18 cellular contexts compared by ENCODE assay signal in the genomic region with DNA sequence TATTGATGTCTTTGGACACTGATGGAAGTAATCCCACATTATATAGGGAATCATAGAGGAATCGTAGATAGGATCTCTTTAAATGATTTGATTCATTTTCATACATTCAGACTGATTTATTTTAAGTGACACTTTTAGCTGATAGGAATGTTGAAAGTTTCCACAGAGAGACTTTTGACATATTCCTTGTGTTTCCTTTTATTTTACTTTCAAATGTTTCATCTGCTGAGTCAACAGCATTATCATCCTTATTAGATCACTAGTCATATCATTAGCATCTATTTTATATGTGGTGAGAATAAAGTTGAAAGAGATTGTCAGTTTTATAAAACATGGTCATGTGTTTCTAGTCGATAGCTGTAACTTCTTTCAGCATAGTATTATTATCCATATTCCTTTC. TPM values are rescaled to one million over a fixed set of nuclear protein-coding genes. Genes with fewer than 3 reads are reported as not detected.
DNase-seq lines count a peak whose midpoint lies in the region; ATAC-seq, FAIRE-seq and TF ChIP-seq lines count a peak whose summit lies in the region.
"Had no signal": no experiment of that assay in that cellular context is flagged by ENCODE, and none has a peak within 500 bp of the region (broad histone marks: within the 10 kb centered on the region; RNA-seq: fewer than 3 reads in every experiment).

No MANE protein-coding gene starts in this region.

- peaks cover 19% of the 10 kb centered on the region for H3F3A ChIP-seq in MM.1S (ENCODE audit: insufficient read depth, low read length)

- no peak overlapping the region for H3K4me3 ChIP-seq in MM.1S (ENCODE audit: low read length)
- H3K4me3 ChIP-seq in GM12878: no peak overlapping the region
- H3K4me3 ChIP-seq in skeletal muscle satellite cell (ENCODE audit: low read length): peak overlapping the region; percentile 36
- no peak overlapping the region for H3K4me3 ChIP-seq in upper lobe of left lung
- H3K4me3 ChIP-seq: K562, spleen, suprapubic skin had no signal

- intact Hi-C loops in GM12878 (cut with micrococcal nuclease; ENCODE audit: unreplicated experiment): no loop called here

- H3K4me2 ChIP-seq in MM.1S (ENCODE audit: low read depth, low read length) (peak overlapping the region; percentile 41), GM12878 (ENCODE audit: control insufficient read depth, insufficient read depth) (0 out of 2 replicates have a peak overlapping the region, but pooled peaks have one; percentile 8), skeletal muscle satellite cell (ENCODE audit: low read length) (peak overlapping the region; percentile 71)

- H3K27ac ChIP-seq in MM.1S (ENCODE audit: low read length) (peak overlapping the region; percentile 29; the same call in 1 of the 2 replicates), GM12878 (ENCODE audit: control insufficient read depth, insufficient read depth) (no peak overlapping the region), upper lobe of left lung (peak overlapping the region in 2 of 4 donors; percentile 66 to 77)
- H3K27ac ChIP-seq: HL-60, suprapubic skin had no signal

- H3K79me2 ChIP-seq in MM.1S (ENCODE audit: low read length) (peaks cover 98% of the 10 kb centered on the region), GM12878 (ENCODE audit: control insufficient read depth, insufficient read depth, low read length) (no peaks in the 10 kb centered on the region; the same call in 1 of the 2 replicates)

- H3K4me1 Mint-ChIP-seq in activated T-cell treated with anti-CD3 and anti-CD28 coated beads, Interleukin-2, amount 50 U/mL, for 4 hours (ENCODE audit: low read depth): peaks cover 6% of the 10 kb centered on the region
- H3K4me1 Mint-ChIP-seq: B cell had no signal

- no peak for TF ChIP-seq RAD21 in GM12878 (IDR thresholded peaks at IDR 0.05; ENCODE audit: insufficient read depth, low read depth, low read length)

- no peak for TF ChIP-seq EP300 in GM12878 (IDR thresholded peaks at IDR 0.05; ENCODE audit: borderline replicate concordance in 1 of 2, control insufficient read depth in 1 of 2, low read depth in 2 of 2, low read length in 2 of 2)
- no peak for TF ChIP-seq EP300 in upper lobe of left lung (IDR thresholded peaks at IDR 0.05)

- H3K9me3 ChIP-seq in MM.1S (replicated peaks; ENCODE audit: insufficient read depth, low read length) (no peaks in the 10 kb centered on the region), GM12878 (replicated peaks; ENCODE audit: control insufficient read depth, insufficient read depth, low read length) (no peaks in the 10 kb centered on the region; the same call in 2 of the 3 replicates), skeletal muscle satellite cell (replicated peaks; ENCODE audit: low read length) (no peaks in the 10 kb centered on the region), upper lobe of left lung (no peaks in the 10 kb centered on the region)
- H3K9me3 ChIP-seq: Caco-2, spleen, suprapubic skin had no signal

- TF ChIP-seq CTCF in MM.1S (IDR thresholded peaks at IDR 0.05; ENCODE audit: low read length): no peak
- no peak for TF ChIP-seq CTCF in GM12878 (IDR thresholded peaks at IDR 0.05 in 2 of 3, conservative IDR thresholded peaks at IDR 0.05 in 1 of 3; ENCODE audit: control insufficient read depth in 2 of 3, extremely low read depth in 1 of 3, insufficient read depth in 1 of 3, low read depth in 3 of 3, low read length in 3 of 3)
- no peak for TF ChIP-seq CTCF in upper lobe of left lung (IDR thresholded peaks at IDR 0.05)

- H3K9me3 Mint-ChIP-seq in activated T-cell treated with anti-CD3 and anti-CD28 coated beads, Interleukin-2, amount 50 U/mL, for 4 hours: no peaks in the 10 kb centered on the region

- H3K36me3 ChIP-seq in MM.1S (replicated peaks; ENCODE audit: insufficient read depth, low read length) (no peaks in the 10 kb centered on the region), GM12878 (ENCODE audit: control insufficient read depth in 2 of 2, insufficient read depth in 2 of 2, low read length in 1 of 2) (no peaks in the 10 kb centered on the region), skeletal muscle satellite cell (ENCODE audit: insufficient read depth, low read length) (peaks cover 6% of the 10 kb centered on the region), upper lobe of left lung (no peaks in the 10 kb centered on the region)
- H3K36me3 ChIP-seq: spleen, suprapubic skin had no signal

- RAD21 ChIA-PET in GM12878 (lab: Charles Lee; ENCODE audit: unreplicated experiment): interaction anchor here (0.8 to 2.8 kb wide), 3 partner anchors 11 to 106 kb away, joined by 4 to 23 read pairs (median 5); a partner anchor contains a TSS

- POLR2A ChIA-PET in GM12878 (lab: Charles Lee): interaction anchor here (1.1 to 1.7 kb wide), 3 partner anchors 11 to 106 kb away, joined by 3 to 9 read pairs (median 7); a partner anchor contains a TSS

- H3K36me3 Mint-ChIP-seq in activated T-cell treated with anti-CD3 and anti-CD28 coated beads, Interleukin-2, amount 50 U/mL, for 4 hours (ENCODE audit: insufficient read depth): no peaks in the 10 kb centered on the region

- TF ChIP-seq POLR2A in GM12878 (IDR thresholded peaks at IDR 0.05; ENCODE audit: low read depth, low read length) (no peak), upper lobe of left lung (IDR thresholded peaks at IDR 0.05) (no peak)

- no peaks in the 10 kb centered on the region for H3K27me3 Mint-ChIP-seq in activated T-cell treated with anti-CD3 and anti-CD28 coated beads, Interleukin-2, amount 50 U/mL, for 4 hours (ENCODE audit: low read depth)

- H4K20me1 ChIP-seq in MM.1S (ENCODE audit: insufficient read depth, low read length) (no peaks in the 10 kb centered on the region), GM12878 (ENCODE audit: control insufficient read depth, insufficient read depth) (no peaks in the 10 kb centered on the region)

- H3K9ac ChIP-seq in MM.1S (ENCODE audit: low read length) (no peak overlapping the region), GM12878 (ENCODE audit: control insufficient read depth, insufficient read depth, low read length) (no peak overlapping the region), skeletal muscle satellite cell (ENCODE audit: low read depth, low read length) (peak overlapping the region; percentile 79)

- no peaks in the 10 kb centered on the region for H3K9me2 ChIP-seq in MM.1S (replicated peaks; ENCODE audit: insufficient read depth, low read length)

- no TSS peak for BruUV-seq in GM12878 (replicated peaks; lab: Mats Ljungman, UMichigan)

- H3K4me1 ChIP-seq in MM.1S (ENCODE audit: low read length) (peaks cover 43% of the 10 kb centered on the region), GM12878 (ENCODE audit: control insufficient read depth, insufficient read depth, low read length) (peaks cover 10% of the 10 kb centered on the region), skeletal muscle satellite cell (ENCODE audit: control insufficient read depth, insufficient read depth, low read length) (peaks cover 84% of the 10 kb centered on the region), upper lobe of left lung (peaks cover 35 to 58% (median 46%) of the 10 kb centered on the region in 4 donors)

- H3K27me3 ChIP-seq in MM.1S (replicated peaks; ENCODE audit: insufficient read depth, low read length): no peaks in the 10 kb centered on the region
- no peaks in the 10 kb centered on the region for H3K27me3 ChIP-seq in GM12878 (replicated peaks in 1 of 2; ENCODE audit: control insufficient read depth in 2 of 2, insufficient read depth in 2 of 2, low read length in 1 of 2)
- no peaks in the 10 kb centered on the region for H3K27me3 ChIP-seq in skeletal muscle satellite cell (ENCODE audit: control insufficient read depth, insufficient read depth, low read length)
- H3K27me3 ChIP-seq in upper lobe of left lung: no peaks in the 10 kb centered on the region
- H3K27me3 ChIP-seq: spleen, suprapubic skin had no signal

- SMC1A ChIA-PET in GM12878 (lab: Charles Lee; ENCODE audit: uncharacterized antibody, unreplicated experiment): interaction anchor here (0.8 to 6.9 kb wide), 9 partner anchors 9 to 55 kb away, joined by 3 to 76 read pairs (median 5); no protein-coding TSS in a partner anchor

- no peak for FAIRE-seq in GM12878 (lab: Jason Lieb, UNC)
- FAIRE-seq: K562 had no signal

- DNase-seq in MM.1S (no peak), GM12878 (ENCODE audit: low read depth, low spot score) (no peak), fibroblast of peridontal ligament (ENCODE audit: extremely low read depth) (peak; percentile 44), upper lobe of left lung (no peak)
- DNase-seq in activated T-cell treated with anti-CD3 and anti-CD28 coated beads, Interleukin-2, amount 50 U/mL, for 4 hours: no peak
- DNase-seq: Caco-2, glutamatergic neuron, mesendoderm, NCI-H1092, NCI-H510A treated with DMSO at 0.1 percent for 48 hours, spleen, T1000 had no signal

- H3K4me3 Mint-ChIP-seq in activated T-cell treated with anti-CD3 and anti-CD28 coated beads, Interleukin-2, amount 50 U/mL, for 4 hours: no peak overlapping the region
- H3K4me3 Mint-ChIP-seq: B cell had no signal

- CTCF ChIA-PET in GM12878 (lab: Yijun Ruan, JAX): interaction anchor here (0.9 to 3.6 kb wide), 9 partner anchors 11 to 149 kb away, joined by 3 to 12 read pairs (median 4); a partner anchor contains a TSS

- WGBS in GM12878 (ENCODE audit: insufficient coverage, insufficient replicate concordance, low lambda C conversion rate, missing lambda C conversion rate): 48% methylated on average over 2 of the region's 2 CpGs
- WGBS in upper lobe of left lung, 2 donors: 61 to 88% methylated on average over 2 of the region's 2 CpGs

- ATAC-seq in GM12878 (no peak), upper lobe of left lung (ENCODE audit: low FRiP score in 2 of 2) (no peak), HG03135 (IDR thresholded peaks at IDR 0.05; ENCODE audit: unreplicated experiment) (no peak)
- ATAC-seq in activated T-cell treated with anti-CD3 and anti-CD28 coated beads, Interleukin-2, amount 50 U/mL, for 4 hours: no peak
- ATAC-seq: K562 had no signal

- in situ Hi-C loops in GM12878 (cut with MboI): no loop called here

- H2AFZ ChIP-seq in MM.1S (ENCODE audit: low read length) (no peak overlapping the region), GM12878 (ENCODE audit: control insufficient read depth, low read depth, low read length) (no peak overlapping the region)

RNA-seq across cellular contexts. Expression of a gene that starts 13.4 kb away (rescaled TPM):
- 8.7 and 9.1 TPM in 2 replicates for total RNA-seq in GM12878 (2013; cell fraction: nucleolus; rRNA removed)
- total RNA-seq in GM12878 (2014; rRNA removed): 8.4 and 11.3 TPM in 2 replicates
- total RNA-seq in GM12878 (2014; rRNA removed; fragmentation: Illumina TruSeq; extraction: Trizol): 8.4 and 8.8 TPM in 2 replicates
- total RNA-seq in GM12878 (2021): 7.4 and 9.2 TPM in 2 replicates
- 1.4 TPM for polyA plus RNA-seq in GM12878 (2011; ENCODE audit: low read depth)
- polyA plus RNA-seq in GM12878 (2011; rRNA removed): 5.0 and 5.4 TPM in 2 replicates
- polyA plus RNA-seq in GM12878 (2011; cell fraction: cytosol; rRNA removed): 2.7 and 3.1 TPM in 2 replicates
- polyA plus RNA-seq in GM12878 (2011; cell fraction: nucleus; rRNA removed): 8.4 and 9.0 TPM in 2 replicates
- polyA plus RNA-seq in GM12878 (2012): 1.9 and 3.6 TPM in 2 replicates
- 6.3 and 8.1 TPM in 2 replicates for polyA plus RNA-seq in GM12878 (2014; fragmentation: Illumina TruSeq; extraction: Trizol)
- polyA plus RNA-seq in GM12878 (2014; fragmentation: Nextera tagmentation; extraction: Ambion mirVana): 1 to 10 TPM in 1 of 2 experiments, under 1 TPM in 1; 0.92 to 2.6 TPM
- 8.2 and 8.8 TPM in 2 replicates for polyA plus RNA-seq in GM12878 (2014; rRNA removed)
- 1 to 10 TPM; 9.0 TPM for polyA plus RNA-seq in GM12878 (2016; fragmentation: Nextera tagmentation; extraction: Ambion mirVana)
- 5.0 and 7.6 TPM in 2 replicates for polyA minus RNA-seq in GM12878 (2011; rRNA and poly(A)+ RNA removed)
- 2.8 TPM in 2 replicates for polyA minus RNA-seq in GM12878 (2011; cell fraction: cytosol; rRNA and poly(A)+ RNA removed)
- polyA minus RNA-seq in GM12878 (2011; cell fraction: nucleus; rRNA and poly(A)+ RNA removed): 4.6 and 11.5 TPM in 2 replicates
- 24.2 and 30.2 TPM in 2 replicates for total RNA-seq in skeletal muscle satellite cell (2012; rRNA removed)
- total RNA-seq in activated T-cell treated with anti-CD3 and anti-CD28 coated beads, Interleukin-2, amount 50 U/mL, for 4 hours: 1 to 10 TPM; 1.5 to 1.9 (median 1.5) TPM
- 10 to 100 TPM; 12.5 to 48.1 (median 19.6) TPM for total RNA-seq in upper lobe of left lung

Comparison
In these comparisons a context has a peak if more than half of its experiments do, and no peak if none do; other contexts are left out.
1. H3K4me2 ChIP-seq: peak in every context shown above with its lines; median percentile 71 in skeletal muscle satellite cell; 41 in MM.1S; 8 in GM12878.